ENCODE assay signal across 11 cellular contexts in the genomic region with DNA sequence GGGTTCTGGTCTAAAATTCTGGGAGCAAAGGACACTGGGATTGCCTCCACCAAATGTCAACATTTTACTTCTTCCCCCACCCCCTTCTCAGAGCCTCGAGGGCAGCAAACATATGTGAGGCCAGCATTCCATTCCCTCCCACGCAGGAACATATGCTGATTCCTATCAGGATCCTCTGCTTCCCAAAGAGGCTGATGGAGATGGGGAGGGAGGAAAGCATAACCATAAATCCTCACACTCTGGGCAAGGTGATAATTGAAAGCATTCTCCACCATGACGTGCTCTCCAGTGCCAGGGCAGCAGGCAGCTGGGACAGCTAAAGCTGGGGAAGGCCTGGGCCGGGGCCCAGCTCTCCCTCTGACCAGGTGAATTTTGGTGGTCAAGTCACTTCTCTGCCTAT.
DNase-seq lines count a peak whose midpoint lies in the region; ATAC-seq and TF ChIP-seq lines count a peak whose summit lies in the region.
"Had no signal": no experiment of that assay in that cellular context is flagged by ENCODE, and none has a peak within 500 bp of the region (broad histone marks: within the 10 kb centered on the region; RNA-seq: fewer than 3 reads in every experiment).

No MANE protein-coding gene starts in this region.

- in situ Hi-C loops in ACHN (cut with HindIII; ENCODE audit: low pct_ligation_motif_present, low pct_unique_long_range_greater_than_20kb, low sequenced_read_pairs) = no loop called here

- H3K36me3 ChIP-seq in sigmoid colon = no peaks in the 10 kb centered on the region
- H3K36me3 ChIP-seq: ovary had no signal

- TF ChIP-seq CTCF in fibroblast of mammary gland (conservative IDR thresholded peaks at IDR 0.05; ENCODE audit: control insufficient read depth, insufficient read depth, low read depth, low read length) (no peak), sigmoid colon (IDR thresholded peaks at IDR 0.05) (no peak)

- DNase-seq in COLO829 (ENCODE audit: low spot score) = peak; percentile 35
- peak; percentile 57 for DNase-seq in SK-N-DZ (ENCODE audit: low spot score)
- DNase-seq in fibroblast of mammary gland (ENCODE audit: low read depth) = peak; percentile 83
- no peak for DNase-seq in sigmoid colon
- DNase-seq in stimulated activated naive CD8-positive, alpha-beta T cell treated with anti-CD3 and anti-CD28 coated beads, Interleukin-15, Interleukin-2, amounts not matched to agents 100 U/mL and 50 U/mL, for 24 hours = no peak
- no peak for DNase-seq in ACHN
- DNase-seq: NCI-H2029 treated with DMSO at 0.1 percent for 48 hours had no signal

- peak overlapping the region; percentile 42 to 77 (median 63) for H3K27ac ChIP-seq in sigmoid colon

- H3K4me3 ChIP-seq in fibroblast of mammary gland (ENCODE audit: control insufficient read depth, low read depth, low read length) (no peak overlapping the region), sigmoid colon (no peak overlapping the region)
- H3K4me3 ChIP-seq: ovary had no signal

- TF ChIP-seq POLR2A in sigmoid colon (IDR thresholded peaks at IDR 0.05) = no peak

- H3K27me3 ChIP-seq in sigmoid colon = no peaks in the 10 kb centered on the region
- H3K27me3 ChIP-seq: ovary had no signal

- intact Hi-C loops in sigmoid colon (cut with DNase I) = loop anchor here (5.0 to 10.0 kb wide), 2 partner anchors 253 to 384 kb away; no protein-coding TSS in a partner anchor

- H3K4me1 ChIP-seq in sigmoid colon = peaks cover 0 to 95% (median 66%) of the 10 kb centered on the region in 4 donors

- no peaks in the 10 kb centered on the region for H3K9me3 ChIP-seq in sigmoid colon
- H3K9me3 ChIP-seq: ovary had no signal

- TF ChIP-seq EP300 in sigmoid colon (IDR thresholded peaks at IDR 0.05) = no peak

- WGBS in sigmoid colon, 2 donors = 73 to 77% methylated on average over 4 of the region's 4 CpGs

- ATAC-seq in HG03045 (IDR thresholded peaks at IDR 0.05; ENCODE audit: unreplicated experiment) (no peak), HG03520 (IDR thresholded peaks at IDR 0.05; ENCODE audit: unreplicated experiment) (no peak)
- ATAC-seq in stimulated activated naive CD8-positive, alpha-beta T cell treated with anti-CD3 and anti-CD28 coated beads, Interleukin-15, Interleukin-2, amounts not matched to agents 100 U/mL and 50 U/mL, for 24 hours = no peak
- ATAC-seq: HCT116 had no signal

Comparison
In these comparisons a context has a peak if more than half of its experiments do, and no peak if none do; other contexts are left out.
1. DNase-seq: peak in COLO829 (single experiment), SK-N-DZ (single experiment) and fibroblast of mammary gland (single experiment); none in sigmoid colon (single experiment), stimulated activated naive CD8-positive, alpha-beta T cell treated with anti-CD3 and anti-CD28 coated beads, Interleukin-15, Interleukin-2, amounts not matched to agents 100 U/mL and 50 U/mL, for 24 hours (single experiment) and ACHN (single experiment).